22 cellular contexts compared by ENCODE assay signal in genomic region chr3:131712662-131713061, GRCh38.
"Had no signal": no experiment of that assay in that cellular context is flagged by ENCODE, and none has a peak within 500 bp of the region (broad histone marks: within the 10 kb centered on the region; RNA-seq: fewer than 3 reads in every experiment).

No MANE protein-coding gene starts in this region.

- H3K9me3 Mint-ChIP-seq: activated B cell treated with CpG ODN at 0.5 μM for 24 hours; activated CD4-positive, alpha-beta memory T cell treated with anti-CD3 and anti-CD28 coated beads for 36 hours; activated CD4-positive, alpha-beta T cell treated with anti-CD3 and anti-CD28 coated beads, Interleukin-2, amount 10 ng/mL, durations not matched to agents 7 days and 5 days; activated T-cell treated with anti-CD3 and anti-CD28 coated beads, Interleukin-2, amount 50 U/mL, for 4 hours; activated T-helper 2 cell treated with anti-CD3 and anti-CD28 coated beads, Interferon-gamma antibody, Interleukin-2, Interleukin-4, amounts not matched to agents 10 μg/mL and 5 μg/mL and 100 μg/mL, durations not matched to agents 14 hours and 24 hours and 36 hours; T-helper 1 cell treated with Interleukin-12 subunit alpha and Interleukin-12 subunit beta and Interleukin-4 antibody, amounts not matched to agents 30 μg/mL and 1 μg/mL, for 36 hours had no signal

- ATAC-seq: activated T-cell treated with anti-CD3 and anti-CD28 coated beads, Interleukin-2, amount 50 U/mL, for 4 hours had no signal

- H3K4me3 Mint-ChIP-seq: activated B cell treated with CpG ODN at 0.5 μM for 24 hours; activated CD4-positive, alpha-beta memory T cell treated with anti-CD3 and anti-CD28 coated beads for 36 hours; activated CD4-positive, alpha-beta T cell treated with anti-CD3 and anti-CD28 coated beads, Interleukin-2, amount 10 ng/mL, durations not matched to agents 7 days and 5 days; activated T-cell treated with anti-CD3 and anti-CD28 coated beads, Interleukin-2, amount 50 U/mL, for 4 hours; T-helper 1 cell treated with Interleukin-12 subunit alpha and Interleukin-12 subunit beta and Interleukin-4 antibody, amounts not matched to agents 30 μg/mL and 1 μg/mL, for 36 hours had no signal

- H3K27ac Mint-ChIP-seq: activated B cell treated with CpG ODN at 0.5 μM for 24 hours; activated CD4-positive, alpha-beta memory T cell treated with anti-CD3 and anti-CD28 coated beads for 36 hours; activated CD4-positive, alpha-beta T cell treated with anti-CD3 and anti-CD28 coated beads, Interleukin-2, amount 10 ng/mL, durations not matched to agents 7 days and 5 days; activated T-helper 2 cell treated with anti-CD3 and anti-CD28 coated beads, Interferon-gamma antibody, Interleukin-2, Interleukin-4, amounts not matched to agents 10 μg/mL and 5 μg/mL and 100 μg/mL, durations not matched to agents 14 hours and 24 hours and 36 hours; T-helper 1 cell treated with Interleukin-12 subunit alpha and Interleukin-12 subunit beta and Interleukin-4 antibody, amounts not matched to agents 30 μg/mL and 1 μg/mL, for 36 hours had no signal

- H3K36me3 Mint-ChIP-seq: activated CD4-positive, alpha-beta memory T cell treated with anti-CD3 and anti-CD28 coated beads for 36 hours had no signal

- H3K27ac ChIP-seq: breast epithelium, colonic mucosa had no signal

- DNase-seq: activated B cell treated with CpG ODN at 0.5 μM for 24 hours; activated CD4-positive, alpha-beta memory T cell treated with anti-CD3 and anti-CD28 coated beads for 36 hours; activated CD4-positive, alpha-beta T cell treated with anti-CD3 and anti-CD28 coated beads, Interleukin-2, amount 10 ng/mL, durations not matched to agents 7 days and 5 days; activated CD8-positive, alpha-beta memory T cell treated with anti-CD3 and anti-CD28 coated beads for 24 hours; activated gamma-delta T cell treated with Interleukin-2 at 50 U/mL for 16 hours; activated naive CD4-positive, alpha-beta T cell treated with anti-CD3 and anti-CD28 coated beads, Interleukin-2, amount 50 U/mL, for 16 hours; activated T-cell treated with anti-CD3 and anti-CD28 coated beads, Interleukin-2, amount 50 U/mL, for 4 hours; aorta; caudate nucleus; colonic mucosa; IMR-90; KBM-7; NCI-H1048; NCI-H1417 treated with DMSO at 0.1 percent for 48 hours; NCI-H1694 treated with DMSO at 0.1 percent for 48 hours; NCI-H2029 treated with DMSO at 0.1 percent for 48 hours; NCI-H446; NCI-H526; SHP77 treated with DMSO at 0.1 percent for 48 hours had no signal

- H3K4me1 Mint-ChIP-seq: activated B cell treated with CpG ODN at 0.5 μM for 24 hours had no signal

- H3K27me3 Mint-ChIP-seq: activated CD4-positive, alpha-beta T cell treated with anti-CD3 and anti-CD28 coated beads, Interleukin-2, amount 10 ng/mL, durations not matched to agents 7 days and 5 days had no signal
